In the genomic region with DNA sequence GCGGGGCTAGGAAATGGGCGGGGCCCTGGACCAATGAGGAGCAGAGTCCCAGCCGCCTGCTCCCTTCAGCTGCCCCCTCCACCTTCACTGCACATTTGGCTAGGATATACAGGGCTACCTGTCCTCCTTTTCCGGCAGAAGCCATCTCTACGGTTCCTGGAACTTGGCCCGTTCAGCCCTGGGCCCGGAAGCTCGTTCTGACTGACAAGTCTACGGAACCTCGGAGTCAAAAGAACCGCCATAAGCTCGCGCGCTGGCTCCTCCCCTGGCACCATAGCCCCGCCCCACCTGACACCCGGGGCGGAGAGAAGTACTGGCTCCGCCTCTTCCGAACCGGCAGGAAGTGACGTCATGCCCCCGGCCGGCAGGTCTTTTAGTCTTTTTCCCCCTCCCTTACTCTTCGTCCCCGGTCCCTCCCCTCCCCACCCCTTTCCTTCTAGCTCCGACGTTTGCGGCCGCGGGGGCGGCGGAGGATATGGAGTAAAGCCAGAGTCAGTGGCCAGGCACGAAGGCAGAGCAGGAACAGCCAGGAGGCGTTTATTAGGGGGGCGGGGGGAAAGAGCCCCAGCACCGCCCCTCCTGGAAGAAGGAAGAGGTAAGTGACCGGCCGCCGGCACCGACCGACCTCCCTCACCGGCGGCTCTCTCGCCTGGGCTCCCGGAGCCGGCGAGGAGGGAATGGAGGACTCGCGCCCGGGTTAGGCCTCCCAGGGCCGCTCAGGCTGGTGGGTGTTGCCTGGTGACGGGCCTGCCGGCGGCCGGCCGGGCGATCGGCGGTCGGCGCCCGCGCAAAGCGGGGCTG, we compare ENCODE assay signal across 8 cellular contexts. TPM values are rescaled to one million over a fixed set of nuclear protein-coding genes. Genes with fewer than 3 reads are reported as not detected.
DNase-seq lines count a peak whose midpoint lies in the region; ATAC-seq and TF ChIP-seq lines count a peak whose summit lies in the region.

A gene (minus strand): TSS at position 278 of the 801 bp plus-strand sequence. CDS start 3 bp downstream, at position 275.
A gene with protein sequence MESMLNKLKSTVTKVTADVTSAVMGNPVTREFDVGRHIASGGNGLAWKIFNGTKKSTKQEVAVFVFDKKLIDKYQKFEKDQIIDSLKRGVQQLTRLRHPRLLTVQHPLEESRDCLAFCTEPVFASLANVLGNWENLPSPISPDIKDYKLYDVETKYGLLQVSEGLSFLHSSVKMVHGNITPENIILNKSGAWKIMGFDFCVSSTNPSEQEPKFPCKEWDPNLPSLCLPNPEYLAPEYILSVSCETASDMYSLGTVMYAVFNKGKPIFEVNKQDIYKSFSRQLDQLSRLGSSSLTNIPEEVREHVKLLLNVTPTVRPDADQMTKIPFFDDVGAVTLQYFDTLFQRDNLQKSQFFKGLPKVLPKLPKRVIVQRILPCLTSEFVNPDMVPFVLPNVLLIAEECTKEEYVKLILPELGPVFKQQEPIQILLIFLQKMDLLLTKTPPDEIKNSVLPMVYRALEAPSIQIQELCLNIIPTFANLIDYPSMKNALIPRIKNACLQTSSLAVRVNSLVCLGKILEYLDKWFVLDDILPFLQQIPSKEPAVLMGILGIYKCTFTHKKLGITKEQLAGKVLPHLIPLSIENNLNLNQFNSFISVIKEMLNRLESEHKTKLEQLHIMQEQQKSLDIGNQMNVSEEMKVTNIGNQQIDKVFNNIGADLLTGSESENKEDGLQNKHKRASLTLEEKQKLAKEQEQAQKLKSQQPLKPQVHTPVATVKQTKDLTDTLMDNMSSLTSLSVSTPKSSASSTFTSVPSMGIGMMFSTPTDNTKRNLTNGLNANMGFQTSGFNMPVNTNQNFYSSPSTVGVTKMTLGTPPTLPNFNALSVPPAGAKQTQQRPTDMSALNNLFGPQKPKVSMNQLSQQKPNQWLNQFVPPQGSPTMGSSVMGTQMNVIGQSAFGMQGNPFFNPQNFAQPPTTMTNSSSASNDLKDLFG (plus strand): TSS at position 376 of the 801 bp plus-strand sequence. CDS start 15,794 bp downstream, outside the sequence.

- H3K27ac Mint-ChIP-seq in immature natural killer cell: peak within 1 kb of the TSS; percentile 93 to 100 (median 98)

- H3K4me3 Mint-ChIP-seq in immature natural killer cell: peak within 1 kb of the TSS; percentile 97 to 100 (median 99)

- peaks cover 34 to 55% of the 10 kb centered on the region in 2 donors for H3K4me1 Mint-ChIP-seq in immature natural killer cell

- ATAC-seq in GM19023 (IDR thresholded peaks at IDR 0.05; ENCODE audit: unreplicated experiment) (peak; percentile 91), HG03196 (IDR thresholded peaks at IDR 0.05; ENCODE audit: unreplicated experiment) (peak; percentile 93)

- peak; percentile 7 for TF ChIP-seq CTCF in AG09309 (IDR thresholded peaks at IDR 0.05; ENCODE audit: control insufficient read depth, insufficient read depth, low read depth, low read length, missing control alignments)

- DNase-seq in AG09309 (ENCODE audit: low read depth) (peak; percentile 91), NCI-H226 (peak; percentile 97), immature natural killer cell (peak; percentile 95 to 96 (median 96)), smooth muscle cell of the brain vasculature (ENCODE audit: low read depth, low spot score) (peak; percentile 93)
- peak; percentile 87 to 96 (median 92) for DNase-seq in activated CD4-positive, CD25-positive, alpha-beta regulatory T cell (lab: John Stamatoyannopoulos, UW)
- peak; percentile 94 for DNase-seq in central memory CD4-positive, alpha-beta T cell

- H3K36me3 Mint-ChIP-seq in immature natural killer cell: no peaks in the 10 kb centered on the region

- H3K9me3 Mint-ChIP-seq in immature natural killer cell: no peaks in the 10 kb centered on the region

- H3K27me3 Mint-ChIP-seq in immature natural killer cell (ENCODE audit: low read depth in 3 of 3): peaks cover 4 to 7% (median 5%) of the 10 kb centered on the region in 3 donors

- H3K4me3 ChIP-seq in AG09309 (ENCODE audit: control insufficient read depth, low read depth, low read length): peak within 1 kb of the TSS; percentile 78

RNA-seq across cellular contexts. Expression of the first gene that starts in this region (rescaled TPM):
- under 1 TPM in 1 of 3 donors, not detected in 2; 0.29 TPM for polyA plus RNA-seq in immature natural killer cell

RNA-seq across cellular contexts. Expression of the second gene that starts in this region (rescaled TPM):
- polyA plus RNA-seq in immature natural killer cell: 10 to 100 TPM; 25.3 to 34.3 (median 29.9) TPM

Comparison
In these comparisons a context has a peak if more than half of its experiments do, and no peak if none do; other contexts are left out.
1. Peak in every context shown above with its lines: DNase-seq, ATAC-seq and H3K4me3 ChIP-seq.